ENCODE assay signal across 8 cellular contexts in the genomic region with DNA sequence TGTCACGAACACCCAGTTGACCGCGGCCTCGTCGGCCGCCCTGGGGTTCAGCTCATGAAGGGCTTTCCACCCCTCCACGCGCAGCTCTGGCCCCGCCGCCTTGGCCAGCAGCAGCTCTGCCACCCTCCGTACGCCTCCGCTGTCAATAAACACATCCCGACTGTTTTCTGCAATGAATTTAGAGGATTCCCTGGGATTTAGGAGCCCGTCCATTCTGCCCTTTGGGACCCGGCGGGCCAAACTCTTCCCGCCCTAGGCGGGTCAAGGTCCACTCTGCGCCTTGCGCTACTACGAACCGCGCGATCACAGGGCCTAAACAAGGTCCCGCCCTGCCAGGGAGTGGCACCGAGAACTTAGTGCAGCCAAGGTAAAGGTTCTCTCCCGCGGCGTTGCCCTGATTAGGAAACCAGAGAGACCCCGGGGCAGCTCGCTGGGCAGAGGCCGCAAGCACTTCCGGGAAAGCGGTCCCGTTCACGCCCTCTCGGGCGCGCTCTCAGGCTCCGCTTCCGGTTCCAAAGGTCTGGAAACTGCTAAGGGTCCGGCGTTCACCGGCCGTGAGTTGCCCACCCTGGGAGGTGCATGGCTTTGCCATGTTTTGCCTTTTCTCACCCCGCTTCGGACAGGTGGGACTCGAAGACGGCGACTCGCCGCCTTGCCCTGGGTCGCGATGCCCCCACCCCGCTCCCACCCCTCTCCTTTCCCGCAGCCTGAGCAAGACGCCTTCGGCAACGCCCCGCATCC. TPM values are rescaled to one million over a fixed set of nuclear protein-coding genes. Genes with fewer than 3 reads are reported as not detected.
DNase-seq lines count a peak whose midpoint lies in the region; ATAC-seq and TF ChIP-seq lines count a peak whose summit lies in the region.

No MANE protein-coding gene starts in this region.

- H3K27ac ChIP-seq in brain microvascular endothelial cell, result peak overlapping the region; percentile 21

- DNase-seq in ELR (ENCODE audit: low read depth) (peak; percentile 82), LHCN-M2 (ENCODE audit: low read depth) (peak; percentile 70), T-helper 9 cell (peak; percentile 48), brain microvascular endothelial cell (no peak), inferior parietal cortex (ENCODE audit: extremely low spot score) (peak; percentile 73), AML-193 (lab: John Stamatoyannopoulos, UW) (no peak)
- peak; percentile 47 to 61 for DNase-seq in stimulated activated CD4-positive, alpha-beta T cell treated with anti-CD3 and anti-CD28 coated beads, Interleukin-12 subunit alpha, Interleukin-12 subunit beta, amount 100 ng/mL, for 24 hours (ENCODE audit: low read depth in 2 of 2)

- no peaks in the 10 kb centered on the region for H3K27me3 ChIP-seq in brain microvascular endothelial cell (replicated peaks)

- in situ Hi-C loops in brain microvascular endothelial cell (cut with HindIII; ENCODE audit: low pct_ligation_motif_present, low sequenced_read_pairs), result no loop called here

- peak overlapping the region; percentile 74 for H3K4me3 ChIP-seq in brain microvascular endothelial cell (ENCODE audit: low read depth, low read length)

- ATAC-seq in GM21619 (IDR thresholded peaks at IDR 0.05; ENCODE audit: unreplicated experiment), result peak; percentile 86

- H3K36me3 ChIP-seq in brain microvascular endothelial cell (replicated peaks), result no peaks in the 10 kb centered on the region

- TF ChIP-seq CTCF in brain microvascular endothelial cell (IDR thresholded peaks at IDR 0.05; ENCODE audit: low read depth, low read length, missing control alignments), result no peak

RNA-seq across cellular contexts. Expression of a gene that starts 23.6 kb away (rescaled TPM):
- total RNA-seq in LHCN-M2 (2014; rRNA removed), result 641 and 719 TPM in 2 replicates
- polyA plus RNA-seq in LHCN-M2 (2012), result 476 TPM

RNA-seq across cellular contexts. Expression of a gene that starts 24.1 kb away (rescaled TPM):
- total RNA-seq in LHCN-M2 (2014; rRNA removed), result 8.3 and 11.1 TPM in 2 replicates
- 3.9 TPM for polyA plus RNA-seq in LHCN-M2 (2012)

RNA-seq across cellular contexts. Expression of a gene that starts 35.2 kb away (rescaled TPM):
- 0.80 and 0.96 TPM in 2 replicates for total RNA-seq in LHCN-M2 (2014; rRNA removed)
- polyA plus RNA-seq in LHCN-M2 (2012), result 0.30 TPM

Comparison
In these comparisons a context has a peak if more than half of its experiments do, and no peak if none do; other contexts are left out.
1. DNase-seq: peak in ELR (single experiment), LHCN-M2 (single experiment), T-helper 9 cell (single experiment), inferior parietal cortex (single experiment) and stimulated activated CD4-positive, alpha-beta T cell treated with anti-CD3 and anti-CD28 coated beads, Interleukin-12 subunit alpha, Interleukin-12 subunit beta, amount 100 ng/mL, for 24 hours (2 of 2); none in brain microvascular endothelial cell (single experiment) and AML-193 (0 of 2).